8 cellular contexts compared by ENCODE assay signal in genomic region chr2:160491922-160492371, GRCh38. TPM values are rescaled to one million over a fixed set of nuclear protein-coding genes. Genes with fewer than 3 reads are reported as not detected.
DNase-seq lines count a peak whose midpoint lies in the region; ATAC-seq and TF ChIP-seq lines count a peak whose summit lies in the region.

No MANE protein-coding gene starts in this region.

- no peak for ATAC-seq in central memory CD8-positive, alpha-beta T cell (replicated peaks; ENCODE audit: extremely low read depth, poor library complexity, severe bottlenecking)

- no peak overlapping the region for H4K91ac ChIP-seq in mesenchymal stem cell (ENCODE audit: low read length)

- no peak for TF ChIP-seq CTCF in vagina (IDR thresholded peaks at IDR 0.05)

- no peak overlapping the region for H2AK5ac ChIP-seq in mesenchymal stem cell (ENCODE audit: low read length, severe bottlenecking)

- no peaks in the 10 kb centered on the region for H3K4me1 ChIP-seq in mesenchymal stem cell (ENCODE audit: control insufficient read depth, insufficient read depth, low read depth, low read length)
- peaks cover 16% of the 10 kb centered on the region for H3K4me1 ChIP-seq in vagina

- H3K4me3 ChIP-seq in mesenchymal stem cell (ENCODE audit: insufficient read depth in 1 of 2, low read depth in 1 of 2, low read length in 2 of 2) (peak overlapping the region; percentile 35 to 99), vagina (peak overlapping the region; percentile 86 to 87)

- H3K4me1 Mint-ChIP-seq in central memory CD8-positive, alpha-beta T cell = peaks cover 22% of the 10 kb centered on the region

- no peak for TF ChIP-seq POLR2A in vagina (IDR thresholded peaks at IDR 0.05)

- H3K4ac ChIP-seq in mesenchymal stem cell (ENCODE audit: low read depth in 1 of 2, low read length in 2 of 2) = peak overlapping the region in 1 of 2 experiments; percentile 2

- peak overlapping the region; percentile 99 for H3K9ac ChIP-seq in mesenchymal stem cell (ENCODE audit: low read length)

- H3K9me3 Mint-ChIP-seq in central memory CD8-positive, alpha-beta T cell = no peaks in the 10 kb centered on the region

- H2BK5ac ChIP-seq in mesenchymal stem cell (ENCODE audit: low read depth, low read length, poor library complexity, severe bottlenecking) = no peak overlapping the region

- peaks cover 0 to 3% of the 10 kb centered on the region in 2 experiments for H3K36me3 ChIP-seq in mesenchymal stem cell (ENCODE audit: control insufficient read depth in 1 of 2, insufficient read depth in 2 of 2, low read depth in 1 of 2, low read length in 2 of 2)
- H3K36me3 ChIP-seq in vagina = no peaks in the 10 kb centered on the region

- H3K27ac ChIP-seq in mesenchymal stem cell (ENCODE audit: low read length, poor library complexity, severe bottlenecking) = peak overlapping the region; percentile 83
- peak overlapping the region; percentile 95 for H3K27ac ChIP-seq in vagina

- peak overlapping the region in 1 of 2 experiments; percentile 67 for H3K18ac ChIP-seq in mesenchymal stem cell (ENCODE audit: low read depth in 1 of 2, low read length in 2 of 2)

- no peak overlapping the region for H2BK15ac ChIP-seq in mesenchymal stem cell (ENCODE audit: low read depth, poor library complexity, severe bottlenecking)

- DNase-seq in AG20443 (ENCODE audit: low spot score) (peak; percentile 51), LHCN-M2 (ENCODE audit: low read depth) (peak; percentile 73), mesenchymal stem cell (peak; percentile 86), vagina (ENCODE audit: extremely low spot score in 2 of 2) (no peak), NAMALWA (ENCODE audit: low spot score) (no peak), NCI-H1105 (lab: John Stamatoyannopoulos, UW) (no peak)
- DNase-seq in central memory CD8-positive, alpha-beta T cell (ENCODE audit: low spot score in 2 of 2) = no peak
- DNase-seq in activated CD4-positive, alpha-beta T cell treated with anti-CD3 and anti-CD28 coated beads, Interleukin-2, amount 50 U/mL, for 1 hour = no peak

- no peaks in the 10 kb centered on the region for H3K27me3 Mint-ChIP-seq in central memory CD8-positive, alpha-beta T cell

- intact Hi-C loops in vagina (cut with DNase I) = no loop called here

- H3K9me3 ChIP-seq in mesenchymal stem cell (ENCODE audit: control insufficient read depth, low read length) (no peaks in the 10 kb centered on the region), vagina (no peaks in the 10 kb centered on the region)

- H3K27me3 ChIP-seq in mesenchymal stem cell (ENCODE audit: control insufficient read depth in 1 of 2, insufficient read depth in 1 of 2, low read length in 2 of 2) = no peaks in the 10 kb centered on the region
- no peaks in the 10 kb centered on the region for H3K27me3 ChIP-seq in vagina

- H4K8ac ChIP-seq in mesenchymal stem cell (ENCODE audit: low read length) = no peak overlapping the region

- no peak overlapping the region for H2AFZ ChIP-seq in mesenchymal stem cell (ENCODE audit: low read depth, low read length)

- peak overlapping the region; percentile 94 for H3K4me3 Mint-ChIP-seq in central memory CD8-positive, alpha-beta T cell

- H2BK120ac ChIP-seq in mesenchymal stem cell (ENCODE audit: low read depth, low read length) = no peak overlapping the region

- peaks cover 4% of the 10 kb centered on the region for H3K36me3 Mint-ChIP-seq in central memory CD8-positive, alpha-beta T cell (ENCODE audit: insufficient read depth)

- H3K79me1 ChIP-seq in mesenchymal stem cell (replicated peaks; ENCODE audit: low read length, poor library complexity, severe bottlenecking) = no peaks in the 10 kb centered on the region

- H3K14ac ChIP-seq in mesenchymal stem cell (ENCODE audit: low read length in 2 of 2) = no peak overlapping the region

- H3K27ac Mint-ChIP-seq in central memory CD8-positive, alpha-beta T cell (ENCODE audit: low read depth) = peak overlapping the region; percentile 74

- no peak overlapping the region for H2BK12ac ChIP-seq in mesenchymal stem cell (ENCODE audit: low read length in 2 of 2)

- 0% methylated on average over 6 of the region's 10 CpGs for WGBS in mesenchymal stem cell

- H3K4me2 ChIP-seq in mesenchymal stem cell (ENCODE audit: low read length, poor library complexity, severe bottlenecking) = peak overlapping the region; percentile 88

- no peak overlapping the region for H3K23ac ChIP-seq in mesenchymal stem cell (ENCODE audit: low read length in 2 of 2)

RNA-seq across cellular contexts. Expression of gene RBMS1, which starts 1.7 kb away (rescaled TPM):
- total RNA-seq in LHCN-M2 (2014; rRNA removed) (101 and 118 TPM in 2 replicates), vagina (93.3 TPM)
- polyA plus RNA-seq in LHCN-M2 (2012) = 45.4 TPM
- polyA plus RNA-seq in mesenchymal stem cell (2013, experiment 1 of 2) = 159 TPM
- polyA plus RNA-seq in mesenchymal stem cell (2013, experiment 2 of 2) = 180 TPM

Comparison
In these comparisons a context has a peak if more than half of its experiments do, and no peak if none do; other contexts are left out.
1. DNase-seq: peak in AG20443 (single experiment), LHCN-M2 (single experiment) and mesenchymal stem cell (single experiment); none in central memory CD8-positive, alpha-beta T cell (0 of 2), vagina (0 of 2), NAMALWA (single experiment), NCI-H1105 (single experiment) and activated CD4-positive, alpha-beta T cell treated with anti-CD3 and anti-CD28 coated beads, Interleukin-2, amount 50 U/mL, for 1 hour (single experiment).